In genomic region chr5:178206166-178207101, GRCh38 we compare ENCODE assay signal across 8 cellular contexts. TPM values are rescaled to one million over a fixed set of nuclear protein-coding genes. Genes with fewer than 3 reads are reported as not detected.
DNase-seq lines count a peak whose midpoint lies in the region; ATAC-seq and TF ChIP-seq lines count a peak whose summit lies in the region.

No MANE protein-coding gene starts in this region.

- TF ChIP-seq CTCF in brain (conservative IDR thresholded peaks at IDR 0.05) = no peak
- no peak for TF ChIP-seq CTCF in vagina (IDR thresholded peaks at IDR 0.05)

- H3K27me3 Mint-ChIP-seq in brain (peaks cover 8% of the 10 kb centered on the region), memory B cell (no peaks in the 10 kb centered on the region)

- peak overlapping the region; percentile 84 to 94 (median 86) for H3K4me3 Mint-ChIP-seq in brain
- H3K4me3 Mint-ChIP-seq in memory B cell = peak overlapping the region; percentile 50

- no peak for ATAC-seq in memory B cell (ENCODE audit: low read depth)
- ATAC-seq in GM21825 (IDR thresholded peaks at IDR 0.05; ENCODE audit: unreplicated experiment) = no peak
- no peak for ATAC-seq in HG03025 (IDR thresholded peaks at IDR 0.05; ENCODE audit: low FRiP score, unreplicated experiment)
- no peak for ATAC-seq in GM18511 (IDR thresholded peaks at IDR 0.05; ENCODE audit: unreplicated experiment)

- H3K9me3 ChIP-seq in vagina = no peaks in the 10 kb centered on the region

- intact Hi-C loops in vagina (cut with DNase I) = no loop called here

- peaks cover 0 to 3% (median 0%) of the 10 kb centered on the region in 5 experiments for H3K9me3 Mint-ChIP-seq in brain
- no peaks in the 10 kb centered on the region for H3K9me3 Mint-ChIP-seq in memory B cell

- no peaks in the 10 kb centered on the region for H3K27me3 ChIP-seq in vagina

- H3K4me1 ChIP-seq in vagina = peaks cover 39% of the 10 kb centered on the region

- H3K4me3 ChIP-seq in vagina = peak overlapping the region; percentile 59 to 93

- peak; percentile 15 for DNase-seq in stimulated activated CD4-positive, alpha-beta T cell treated with anti-CD3 and anti-CD28 coated beads, Interleukin-15, amount 100 ng/mL, for 24 hours
- no peak for DNase-seq in stimulated activated CD4-positive, alpha-beta T cell treated with anti-CD3 and anti-CD28 coated beads, Interleukin-2, amount 100 ng/mL, for 48 hours
- DNase-seq in memory B cell (ENCODE audit: low spot score in 2 of 2) (no peak), vagina (ENCODE audit: extremely low spot score in 2 of 2) (no peak)

- H3K4me1 Mint-ChIP-seq in brain (peaks cover 29% of the 10 kb centered on the region), memory B cell (peaks cover 34% of the 10 kb centered on the region)

- peaks cover 55% of the 10 kb centered on the region for H3K36me3 Mint-ChIP-seq in brain
- H3K36me3 Mint-ChIP-seq in memory B cell = peaks cover 31% of the 10 kb centered on the region

- peaks cover 4 to 52% of the 10 kb centered on the region in 2 donors for H3K36me3 ChIP-seq in vagina

- H3K27ac ChIP-seq in vagina = peak overlapping the region; percentile 77

- TF ChIP-seq POLR2A in vagina (IDR thresholded peaks at IDR 0.05) = no peak

- H3K27ac Mint-ChIP-seq in brain (peak overlapping the region; percentile 64 to 93 (median 92)), memory B cell (peak overlapping the region; percentile 82)

RNA-seq across cellular contexts. Expression of gene HNRNPAB, which starts 2.1 kb away (rescaled TPM):
- polyA plus RNA-seq in brain (ENCODE audit: insufficient read depth, low read depth, low replicate concordance) = 221 TPM
- total RNA-seq in vagina = 92.6 TPM

RNA-seq across cellular contexts. Expression of gene GMCL2, which starts 19.3 kb away (rescaled TPM):
- not detected for polyA plus RNA-seq in brain (ENCODE audit: insufficient read depth, low read depth, low replicate concordance)
- not detected for total RNA-seq in vagina

RNA-seq across cellular contexts. Expression of gene PHYKPL, which starts 26.2 kb away (rescaled TPM):
- polyA plus RNA-seq in brain (ENCODE audit: insufficient read depth, low read depth, low replicate concordance) = 8.0 TPM
- total RNA-seq in vagina = 77.8 TPM

RNA-seq across cellular contexts. Expression of gene NHP2, which starts 52.7 kb away (rescaled TPM):
- 184 TPM for polyA plus RNA-seq in brain (ENCODE audit: insufficient read depth, low read depth, low replicate concordance)
- total RNA-seq in vagina = 172 TPM
